8 cellular contexts compared by ENCODE assay signal in genomic region chr1:95118019-95118499, GRCh38. TPM values are rescaled to one million over a fixed set of nuclear protein-coding genes. Genes with fewer than 3 reads are reported as not detected.
DNase-seq lines count a peak whose midpoint lies in the region; ATAC-seq and TF ChIP-seq lines count a peak whose summit lies in the region.

No MANE protein-coding gene starts in this region.

- H3K4me3 ChIP-seq in esophagus squamous epithelium (peak overlapping the region; percentile 59 to 93 (median 70)), neuronal stem cell (ENCODE audit: low read length in 2 of 2) (peak overlapping the region; percentile 59 to 96)

- H3K9ac ChIP-seq in neuronal stem cell (ENCODE audit: low read depth, low read length, poor library complexity), result no peak overlapping the region

- intact Hi-C loops in esophagus squamous epithelium (cut with DNase I), result no loop called here

- POLR2A ChIA-PET in T-cell (lab: Charles Lee), result interaction anchor here (0.6 to 1.0 kb wide), 3 partner anchors 21 to 45 kb away, joined by 3 to 4 read pairs (median 3); partner anchors contain the start of gene ALG14 (in 1 of the 2)

- no peaks in the 10 kb centered on the region for H3K36me3 Mint-ChIP-seq in T-cell

- no peak overlapping the region for H2BK12ac ChIP-seq in neuronal stem cell (ENCODE audit: low read length)

- no peaks in the 10 kb centered on the region for H3K9me3 Mint-ChIP-seq in T-cell

- no peak overlapping the region for H3K27ac Mint-ChIP-seq in T-cell

- H3K4me1 ChIP-seq in esophagus squamous epithelium (peaks cover 3 to 19% (median 4%) of the 10 kb centered on the region in 3 donors), neuronal stem cell (ENCODE audit: control insufficient read depth in 2 of 2, insufficient read depth in 1 of 2, low read depth in 1 of 2, low read length in 2 of 2) (peaks cover 0 to 2% of the 10 kb centered on the region in 2 donors)

- no peaks in the 10 kb centered on the region for H3K9me3 ChIP-seq in esophagus squamous epithelium
- H3K9me3 ChIP-seq in neuronal stem cell (replicated peaks in 1 of 2; ENCODE audit: control insufficient read depth in 2 of 2, insufficient read depth in 1 of 2, low read depth in 1 of 2, low read length in 2 of 2), result no peaks in the 10 kb centered on the region

- H3K4me3 Mint-ChIP-seq in T-cell, result peak overlapping the region; percentile 77 to 84 (median 78)

- H3K27ac ChIP-seq in esophagus squamous epithelium (peak overlapping the region in 3 of 4 donors; percentile 1 to 80 (median 73)), neuronal stem cell (replicated peaks; ENCODE audit: low read length) (no peak overlapping the region)

- no peak overlapping the region for H4K91ac ChIP-seq in neuronal stem cell (ENCODE audit: low read depth, low read length, poor library complexity)

- H3K4me1 Mint-ChIP-seq in T-cell, result peaks cover 10 to 14% (median 12%) of the 10 kb centered on the region in 3 donors

- peak overlapping the region; percentile 50 for H3K23ac ChIP-seq in neuronal stem cell (ENCODE audit: low read depth, low read length, poor library complexity)

- peak; percentile 29 for DNase-seq in NCI-H2227 treated with DMSO at 0.1 percent for 48 hours (lab: John Stamatoyannopoulos, UW)
- no peak for DNase-seq in NCI-H2227 (lab: John Stamatoyannopoulos, UW; ENCODE audit: unreplicated experiment)
- peak in 8 of 34 experiments; percentile 0 to 16 (median 4) for DNase-seq in T-cell
- no peak for DNase-seq in esophagus squamous epithelium (lab: John Stamatoyannopoulos, UW)
- no peak for DNase-seq in neuronal stem cell (ENCODE audit: low spot score)
- no peak for DNase-seq in H4 (ENCODE audit: low spot score)
- DNase-seq in islet precursor cell, result no peak
- no peak for DNase-seq in central memory CD4-positive, alpha-beta T cell

- H3K18ac ChIP-seq in neuronal stem cell (ENCODE audit: low read length), result peak overlapping the region; percentile 92

- H2BK5ac ChIP-seq in neuronal stem cell (ENCODE audit: low read length), result peak overlapping the region; percentile 67

- TF ChIP-seq POLR2A in esophagus squamous epithelium (IDR thresholded peaks at IDR 0.05), result no peak

- CTCF ChIA-PET in T-cell (lab: Charles Lee), result interaction anchor here (0.7 to 3.6 kb wide), 7 partner anchors 11 to 116 kb away, joined by 3 to 21 read pairs (median 3); partner anchors contain the start of gene RWDD3 (in 2 of the 2)

- no peak overlapping the region for H3K14ac ChIP-seq in neuronal stem cell (ENCODE audit: low read length)

- H4K8ac ChIP-seq in neuronal stem cell (ENCODE audit: low read depth, low read length), result no peak overlapping the region

- no peak overlapping the region for H2BK15ac ChIP-seq in neuronal stem cell (ENCODE audit: low read length)

- H3K27me3 ChIP-seq in esophagus squamous epithelium (peaks cover 0 to 64% (median 0%) of the 10 kb centered on the region in 4 donors), neuronal stem cell (ENCODE audit: control insufficient read depth in 3 of 3, insufficient read depth in 3 of 3, low read depth in 1 of 3, low read length in 3 of 3) (peaks cover 0 to 76% (median 3%) of the 10 kb centered on the region in 3 experiments)

- peaks cover 37 to 51% of the 10 kb centered on the region in 2 donors for H3K27me3 Mint-ChIP-seq in T-cell

- 29 to 48% methylated on average over 6 to 9 of the region's 10 CpGs for WGBS in esophagus squamous epithelium, 2 donors
- no CpG with 5 or more reads among the region's 10 CpGs for WGBS in neuronal stem cell (ENCODE audit: extremely low coverage in 2 of 2, insufficient read length in 2 of 2, insufficient replicate concordance in 1 of 2), 2 donors

- no peak overlapping the region for H3K4ac ChIP-seq in neuronal stem cell (ENCODE audit: low read length)

- no peak overlapping the region for H2BK120ac ChIP-seq in neuronal stem cell (ENCODE audit: low read depth, low read length)

- H2AFZ ChIP-seq in neuronal stem cell (ENCODE audit: low read length), result peak overlapping the region; percentile 96

- H3K4me2 ChIP-seq in neuronal stem cell (ENCODE audit: insufficient read depth, low read length, poor library complexity, severe bottlenecking), result peak overlapping the region; percentile 81

- peaks cover 2% of the 10 kb centered on the region for H3K79me1 ChIP-seq in neuronal stem cell (ENCODE audit: low read depth, low read length)

- H3K36me3 ChIP-seq in esophagus squamous epithelium, result no peaks in the 10 kb centered on the region
- H3K36me3 ChIP-seq in neuronal stem cell (replicated peaks in 1 of 2; ENCODE audit: control insufficient read depth in 2 of 2, insufficient read depth in 2 of 2, low read length in 2 of 2), result no peaks in the 10 kb centered on the region

- no peak overlapping the region for H2AK5ac ChIP-seq in neuronal stem cell (ENCODE audit: low read depth, low read length)

- ATAC-seq in T-cell (replicated peaks in 1 of 4), result peak in 2 of 4 experiments; percentile 10 to 19

- no peak for TF ChIP-seq CTCF in esophagus squamous epithelium (IDR thresholded peaks at IDR 0.05)

RNA-seq across cellular contexts. Expression of gene TLCD4, which starts 0.9 kb away (rescaled TPM):
- under 1 TPM; 0.09 to 0.22 (median 0.12) TPM for total RNA-seq in T-cell
- total RNA-seq in esophagus squamous epithelium, result 1 to 10 TPM in 3 of 4 donors, under 1 TPM in 1; 0.53 to 3.6 (median 1.9) TPM
- polyA plus RNA-seq in neuronal stem cell (2013, experiment 1 of 2), result 2.3 TPM
- 2.4 TPM for polyA plus RNA-seq in neuronal stem cell (2013, experiment 2 of 2)
- total RNA-seq in H4 (2014; rRNA removed; shearing (Covaris generic)), result 5.7 and 6.0 TPM in 2 replicates

RNA-seq across cellular contexts. Expression of gene ALG14, which starts 45.3 kb away (rescaled TPM):
- total RNA-seq in T-cell (1 to 10 TPM in 4 of 5 donors, under 1 TPM in 1; 0.40 to 2.3 (median 1.7) TPM), esophagus squamous epithelium (1 to 10 TPM in 2 of 4 donors, under 1 TPM in 2; 0.53 to 1.3 (median 1.0) TPM)
- polyA plus RNA-seq in neuronal stem cell (2013, experiment 1 of 2), result 2.5 TPM
- 3.3 TPM for polyA plus RNA-seq in neuronal stem cell (2013, experiment 2 of 2)
- total RNA-seq in H4 (2014; rRNA removed; shearing (Covaris generic)), result 1.4 and 1.7 TPM in 2 replicates
